Comparison of ENCODE assay signal across 8 cellular contexts in the genomic region with DNA sequence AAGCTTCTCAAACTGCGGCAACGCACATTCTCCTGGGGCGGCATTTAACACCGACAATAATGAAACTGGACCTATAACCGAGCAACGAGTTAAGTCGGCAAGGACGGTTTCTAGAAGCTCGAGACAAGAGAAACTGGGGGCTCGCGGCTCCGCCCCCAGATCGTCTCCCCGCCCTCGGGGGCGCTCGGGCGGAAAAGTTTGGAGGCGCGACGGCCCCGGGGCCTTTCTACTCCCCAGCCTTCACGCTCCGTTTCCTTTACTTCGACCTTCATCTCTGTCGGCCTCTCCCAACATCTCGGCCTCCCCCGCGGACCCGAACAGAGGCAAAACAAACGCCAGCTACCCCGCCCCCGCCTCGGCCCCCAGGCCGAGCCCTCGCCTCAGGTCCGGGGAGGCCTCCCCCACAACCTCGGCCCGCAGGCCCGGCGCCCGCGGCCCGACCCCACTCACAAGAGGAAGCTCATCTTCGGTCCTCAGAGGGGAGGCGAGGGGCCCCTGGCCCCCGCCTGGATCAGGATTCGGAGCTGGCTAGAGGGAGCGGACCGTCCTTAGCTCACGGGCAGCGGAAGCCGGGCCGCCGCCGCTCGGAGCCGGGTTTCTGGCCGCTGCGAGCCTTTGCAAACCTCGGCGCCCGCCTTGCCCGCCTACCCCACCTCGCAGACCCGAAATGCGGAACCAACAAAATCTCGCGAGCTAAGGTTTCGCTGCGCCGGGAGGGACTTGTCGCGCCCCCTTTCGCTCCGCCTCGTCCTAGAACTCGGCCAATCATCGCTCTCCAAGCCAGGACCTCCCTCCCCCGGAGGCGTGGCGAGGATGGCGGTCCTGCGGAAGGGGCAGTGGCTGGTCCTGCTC. TPM values are rescaled to one million over a fixed set of nuclear protein-coding genes. Genes with fewer than 3 reads are reported as not detected.
DNase-seq lines count a peak whose midpoint lies in the region; ATAC-seq, FAIRE-seq and TF ChIP-seq lines count a peak whose summit lies in the region.

A gene (minus strand): TSS at position 669 of the 852 bp plus-strand sequence. CDS start 205 bp downstream, at position 464.

- ATAC-seq in GM18499 (IDR thresholded peaks at IDR 0.05; ENCODE audit: insufficient read depth, unreplicated experiment): peak; percentile 64
- ATAC-seq in HG02943 (IDR thresholded peaks at IDR 0.05; ENCODE audit: low read depth, unreplicated experiment): peak; percentile 77
- ATAC-seq in left ventricle myocardium superior: peak; percentile 98
- peak; percentile 99 for ATAC-seq in psoas muscle

- H3K36me3 ChIP-seq in psoas muscle (ENCODE audit: insufficient read depth in 1 of 2, low read depth in 1 of 2): no peaks in the 10 kb centered on the region

- H3K27ac ChIP-seq in psoas muscle: peak within 1 kb of the TSS; percentile 79

- FAIRE-seq in urothelium cell line (lab: Jason Lieb, UNC): peak; percentile 92

- H3K4me1 ChIP-seq in psoas muscle: peaks cover 23% of the 10 kb centered on the region

- H3K9me3 ChIP-seq in psoas muscle: no peaks in the 10 kb centered on the region

- DNase-seq in NCI-H187 treated with DMSO at 0.1 percent for 48 hours (lab: John Stamatoyannopoulos, UW) (peak; percentile 82), anterior cingulate cortex (lab: John Stamatoyannopoulos, UW) (peak; percentile 72 to 98 (median 95)), left ventricle myocardium superior (peak; percentile 97), psoas muscle (peak; percentile 97 to 98), urothelium cell line (ENCODE audit: low spot score) (peak; percentile 100)

- H3K4me3 ChIP-seq in psoas muscle: peak within 1 kb of the TSS; percentile 78

- no peak for TF ChIP-seq CTCF in psoas muscle (IDR thresholded peaks at IDR 0.05)

- 0 to 1% (median 0%) methylated on average over 79 to 84 of the region's 84 CpGs for WGBS in psoas muscle, 3 donors

- intact Hi-C loops in T-helper 2 cell treated with Interferon-gamma antibody and Interleukin-4, amounts not matched to agents 100 ng/mL and 5 ng/mL, for 36 hours (cut with micrococcal nuclease): loop anchor here (1.0 to 5.0 kb wide), 8 partner anchors 20 to 350 kb away; a partner anchor contains a TSS
- intact Hi-C loops in left ventricle myocardium superior (cut with micrococcal nuclease) (no loop called here), psoas muscle (cut with DNase I) (loop anchor here in 1 of 2 donors (2.0 kb wide), 1 partner anchor 20 kb away; a partner anchor contains a TSS)

- no peaks in the 10 kb centered on the region for H3K27me3 ChIP-seq in psoas muscle (ENCODE audit: insufficient read depth in 3 of 3, low read length in 2 of 3)

RNA-seq across cellular contexts. Expression of the gene that starts here (rescaled TPM):
- 198 TPM in 2 replicates for total RNA-seq in T-helper 2 cell treated with Interferon-gamma antibody and Interleukin-4, amounts not matched to agents 100 ng/mL and 5 ng/mL, for 36 hours
- total RNA-seq in left ventricle myocardium superior (55.6 TPM), psoas muscle (10 to 100 TPM; 28.0 to 44.3 (median 28.9) TPM)
- 10 to 100 TPM; 13.6 to 71.2 (median 24.8) TPM for polyA plus RNA-seq in psoas muscle

Comparison
In these comparisons a context has a peak if more than half of its experiments do, and no peak if none do; other contexts are left out.
1. Peak in every context shown above with its lines: DNase-seq, ATAC-seq, H3K4me3 ChIP-seq and H3K27ac ChIP-seq.